ENCODE assay signal across 10 cellular contexts in genomic region chr14:39376671-39377403, GRCh38. TPM values are rescaled to one million over a fixed set of nuclear protein-coding genes. Genes with fewer than 3 reads are reported as not detected.
A peak's percentile ranks its signal among the peaks of the same experiment; 100 is the strongest.
DNase-seq lines count a peak whose midpoint lies in the region; ATAC-seq and TF ChIP-seq lines count a peak whose summit lies in the region.
"Had no signal": no experiment of that assay in that cellular context is flagged by ENCODE, and none has a peak within 500 bp of the region (broad histone marks: within the 10 kb centered on the region; RNA-seq: fewer than 3 reads in every experiment).

No MANE protein-coding gene starts in this region.

- ATAC-seq in lung (ENCODE audit: insufficient read depth, low FRiP score), result peak; percentile 34
- no peak for ATAC-seq in HG02763 (IDR thresholded peaks at IDR 0.05; ENCODE audit: unreplicated experiment)

- 47 to 50% methylated on average over 4 of the region's 4 CpGs for WGBS in lung, 2 donors
- 59 to 67% methylated on average over 4 of the region's 4 CpGs for WGBS in thyroid gland, 2 donors

- peak overlapping the region in 1 of 2 donors; percentile 33 for H3K27ac ChIP-seq in lung (ENCODE audit: low read depth in 1 of 2, low read length in 1 of 2)
- peak overlapping the region; percentile 12 to 61 (median 59) for H3K27ac ChIP-seq in thyroid gland

- H3K4me1 ChIP-seq in lung (ENCODE audit: control insufficient read depth in 2 of 2, insufficient read depth in 2 of 2, low read length in 2 of 2), result peaks cover 0 to 4% of the 10 kb centered on the region in 2 donors
- peaks cover 6 to 10% of the 10 kb centered on the region in 2 donors for H3K4me1 ChIP-seq in thyroid gland

- intact Hi-C loops in thyroid gland (cut with DNase I), result no loop called here

- H3K9me3 ChIP-seq in lung (ENCODE audit: control insufficient read depth in 2 of 2, insufficient read depth in 1 of 2, low read length in 1 of 2) (no peaks in the 10 kb centered on the region), thyroid gland (no peaks in the 10 kb centered on the region)
- H3K9me3 ChIP-seq: HAP-1 had no signal

- TF ChIP-seq POLR2A in thyroid gland (IDR thresholded peaks at IDR 0.05), result no peak

- H3K36me3 ChIP-seq in lung (ENCODE audit: control insufficient read depth in 2 of 2, insufficient read depth in 2 of 2, low read length in 2 of 2) (no peaks in the 10 kb centered on the region), thyroid gland (no peaks in the 10 kb centered on the region)
- H3K36me3 ChIP-seq: HAP-1 had no signal

- peak; percentile 21 for DNase-seq in KBM-7
- peak; percentile 46 to 56 for DNase-seq in cardiac fibroblast (ENCODE audit: low read depth in 2 of 2)
- no peak for DNase-seq in lung (ENCODE audit: low spot score)
- DNase-seq in thyroid gland, result no peak
- no peak for DNase-seq in activated CD4-positive, alpha-beta T cell treated with anti-CD3 and anti-CD28 coated beads for 48 hours
- no peak for DNase-seq in occipital lobe (lab: John Stamatoyannopoulos, UW)
- DNase-seq: activated CD8-positive, alpha-beta memory T cell treated with anti-CD3 and anti-CD28 coated beads for 24 hours; nephron progenitor cell had no signal

- in situ Hi-C loops in KBM-7 (cut with MboI; ENCODE audit: low pct_unique_long_range_greater_than_20kb, low sequenced_read_pairs), result no loop called here

- H3K4me3 ChIP-seq in cardiac fibroblast (replicated peaks in 1 of 2; ENCODE audit: low read depth in 2 of 2, low read length in 2 of 2) (no peak overlapping the region), lung (no peak overlapping the region), thyroid gland (replicated peaks in 1 of 3) (no peak overlapping the region)
- H3K4me3 ChIP-seq: HAP-1 had no signal

- H3K27me3 ChIP-seq in lung (ENCODE audit: control insufficient read depth, insufficient read depth) (no peaks in the 10 kb centered on the region), thyroid gland (no peaks in the 10 kb centered on the region)

- TF ChIP-seq CTCF in cardiac fibroblast (IDR thresholded peaks at IDR 0.05; ENCODE audit: low read depth, low read length) (no peak), lung (IDR thresholded peaks at IDR 0.05; ENCODE audit: control extremely low read depth, extremely low read depth) (no peak), thyroid gland (IDR thresholded peaks at IDR 0.05) (no peak)

RNA-seq across cellular contexts. Expression of gene FBXO33, which starts 55.4 kb away (rescaled TPM):
- total RNA-seq in lung (10 to 100 TPM; 11.6 to 17.2 TPM), thyroid gland (10 to 100 TPM; 27.4 to 40.2 (median 33.5) TPM), occipital lobe (26.8 TPM)
- 1 to 10 TPM; 4.7 to 7.3 TPM for polyA plus RNA-seq in lung

Comparison
In these comparisons a context has a peak if more than half of its experiments do, and no peak if none do; other contexts are left out.
1. DNase-seq: peak in KBM-7 (single experiment) and cardiac fibroblast (2 of 2); none in lung (single experiment), thyroid gland (0 of 2), activated CD4-positive, alpha-beta T cell treated with anti-CD3 and anti-CD28 coated beads for 48 hours (single experiment) and occipital lobe (single experiment).